Comparison of ENCODE assay signal across 8 cellular contexts in the genomic region with DNA sequence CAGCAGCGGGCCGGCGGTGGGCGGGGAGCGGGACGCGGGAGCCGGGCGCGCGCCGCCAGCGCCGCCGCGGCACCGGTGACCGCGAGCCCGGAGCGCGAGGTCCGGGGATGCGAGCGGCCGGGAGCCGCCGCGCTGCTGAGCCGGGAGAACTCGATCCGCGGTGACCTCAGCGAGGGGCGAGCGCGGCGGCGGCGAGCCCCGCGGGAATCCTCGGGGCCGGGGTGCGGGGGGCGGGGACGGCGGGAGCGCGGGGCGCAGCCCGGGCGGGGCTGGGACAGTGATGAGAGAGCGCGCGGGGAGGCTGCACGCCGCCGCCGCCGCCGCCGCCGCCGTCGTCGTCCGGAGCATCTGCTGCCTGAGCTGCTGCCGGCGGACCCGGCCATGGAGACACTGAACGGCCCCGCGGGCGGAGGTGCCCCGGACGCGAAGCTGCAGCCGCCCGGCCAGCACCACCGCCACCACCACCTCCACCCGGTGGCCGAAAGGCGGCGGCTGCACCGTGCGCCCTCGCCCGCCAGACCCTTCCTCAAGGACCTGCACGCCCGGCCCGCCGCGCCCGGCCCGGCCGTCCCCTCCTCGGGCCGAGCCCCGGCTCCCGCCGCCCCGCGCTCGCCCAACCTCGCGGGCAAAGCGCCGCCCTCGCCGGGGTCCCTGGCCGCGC. TPM values are rescaled to one million over a fixed set of nuclear protein-coding genes. Genes with fewer than 3 reads are reported as not detected.
DNase-seq lines count a peak whose midpoint lies in the region; ATAC-seq and TF ChIP-seq lines count a peak whose summit lies in the region.

A gene (plus strand): TSS at position 277 of the 661 bp plus-strand sequence. CDS start 105 bp downstream, at position 382.

- TF ChIP-seq POLR2A in GM18505 (IDR thresholded peaks at IDR 0.05; ENCODE audit: borderline replicate concordance, extremely low read depth, insufficient read depth, insufficient read length) = no peak

- DNase-seq in AG08396 (ENCODE audit: low spot score) (peak; percentile 87), NCI-H345 (lab: John Stamatoyannopoulos, UW) (peak; percentile 87), glomerular endothelial cell (ENCODE audit: extremely low read depth, low read depth, low spot score) (no peak), occipital lobe (lab: John Stamatoyannopoulos, UW) (peak; percentile 58), SHP77 treated with DMSO at 0.1 percent for 48 hours (lab: John Stamatoyannopoulos, UW) (no peak)
- peak; percentile 27 for DNase-seq in activated naive CD4-positive, alpha-beta T cell treated with Interleukin-2 at 50 U/mL for 16 hours

- ATAC-seq in GM18505 (IDR thresholded peaks at IDR 0.05; ENCODE audit: unreplicated experiment) = peak; percentile 41
- ATAC-seq in HG02884 (IDR thresholded peaks at IDR 0.05; ENCODE audit: unreplicated experiment) = peak; percentile 32

RNA-seq across cellular contexts. Expression of the gene that starts here (rescaled TPM):
- total RNA-seq in glomerular endothelial cell = 16.3 and 25.6 TPM in 2 replicates
- 24.6 TPM for total RNA-seq in occipital lobe

Comparison
In these comparisons a context has a peak if more than half of its experiments do, and no peak if none do; other contexts are left out.
1. DNase-seq: peak in AG08396 (single experiment), NCI-H345 (single experiment), activated naive CD4-positive, alpha-beta T cell treated with Interleukin-2 at 50 U/mL for 16 hours (single experiment) and occipital lobe (single experiment); none in glomerular endothelial cell (single experiment) and SHP77 treated with DMSO at 0.1 percent for 48 hours (single experiment).